ENCODE assay signal across 31 cellular contexts in genomic region chr19:9044449-9044848, GRCh38. TPM values are rescaled to one million over a fixed set of nuclear protein-coding genes. Genes with fewer than 3 reads are reported as not detected.
"Had no signal": no experiment of that assay in that cellular context is flagged by ENCODE, and none has a peak within 500 bp of the region (broad histone marks: within the 10 kb centered on the region; RNA-seq: fewer than 3 reads in every experiment).

No MANE protein-coding gene starts in this region.

- H3K9me3 ChIP-seq: colonic mucosa, esophagus squamous epithelium, gastrocnemius medialis, heart right ventricle, left lung, lower lobe of right lung, mucosa of descending colon had no signal

- H3K36me3 ChIP-seq: colonic mucosa, esophagus squamous epithelium, gastrocnemius medialis, heart right ventricle, left lung, lower lobe of right lung had no signal

- H3K27ac ChIP-seq: colonic mucosa, epithelial cell of prostate, esophagus squamous epithelium, gastrocnemius medialis, heart right ventricle, left lung, lower lobe of right lung had no signal

- H3K4me1 ChIP-seq: colonic mucosa, esophagus squamous epithelium, gastrocnemius medialis, heart right ventricle, left lung, lower lobe of right lung had no signal

- ATAC-seq: effector memory CD8-positive, alpha-beta T cell; esophagus mucosa; gastrocnemius medialis; heart right ventricle; left cardiac atrium; left lung; left ventricle myocardium superior; lower lobe of right lung; mucosa of descending colon had no signal

- H3K27me3 ChIP-seq: colonic mucosa, gastrocnemius medialis had no signal

- DNase-seq: colonic mucosa; cortex of kidney; effector CD8-positive, alpha-beta T cell; effector memory CD8-positive, alpha-beta T cell; endodermal cell; erythroblast; esophagus squamous epithelium; foreskin fibroblast; foreskin melanocyte; gastrocnemius medialis; glutamatergic neuron; head of caudate nucleus; heart right ventricle; hippocampal formation; left cardiac atrium; left lung; left ventricle myocardium superior; lower lobe of right lung; mesenchymal stem cell; mucosa of descending colon had no signal

- H3K4me3 ChIP-seq: colonic mucosa, esophagus squamous epithelium, gastrocnemius medialis, heart right ventricle, left lung, lower lobe of right lung, mucosa of descending colon had no signal

RNA-seq across cellular contexts. Expression of gene MUC16, which starts 34.2 kb away (rescaled TPM):
- total RNA-seq: dermis microvascular lymphatic vessel endothelial cell, gastrocnemius medialis, glomerular endothelial cell, myocyte had no signal
- polyA plus RNA-seq: heart right ventricle had no signal

RNA-seq across cellular contexts. Expression of gene OR1M1, which starts 42.4 kb away (rescaled TPM):
- total RNA-seq: colonic mucosa, dermis microvascular lymphatic vessel endothelial cell, endodermal cell, esophagus mucosa, esophagus squamous epithelium, gastrocnemius medialis, glomerular endothelial cell, heart right ventricle, kidney epithelial cell, left cardiac atrium, left lung, left ventricle myocardium superior, lower leg skin, lower lobe of right lung, lung microvascular endothelial cell, mesenteric fat pad, mesothelial cell of epicardium, mucosa of descending colon, myocyte had no signal
- polyA plus RNA-seq: heart right ventricle, keratinocyte had no signal
